Comparison of ENCODE assay signal across 10 cellular contexts in genomic region chr7:73861305-73861704, GRCh38. TPM values are rescaled to one million over a fixed set of nuclear protein-coding genes. Genes with fewer than 3 reads are reported as not detected.
"Had no signal": no experiment of that assay in that cellular context is flagged by ENCODE, and none has a peak within 500 bp of the region (broad histone marks: within the 10 kb centered on the region; RNA-seq: fewer than 3 reads in every experiment).

No MANE protein-coding gene starts in this region.

- H3K9ac ChIP-seq: KMS-11 had no signal

- H3K4me3 ChIP-seq: K562 had no signal

- FAIRE-seq: HepG2, HTR-8/SVneo, K562 had no signal

- ATAC-seq: HepG2, K562 had no signal

- H3K4me2 ChIP-seq: KMS-11 had no signal

- H3K27ac ChIP-seq: HL-60, KMS-11 had no signal

- DNase-seq: IMR-90, KBM-7, KG1 had no signal

RNA-seq across cellular contexts. Expression of gene TMEM270, which starts 0.3 kb away (rescaled TPM):
- total RNA-seq: HepG2, HT-29, IMR-90, K562 had no signal
- polyA plus RNA-seq: HepG2, IgD-negative memory B cell, K562 had no signal

RNA-seq across cellular contexts. Expression of gene METTL27, which starts 19.0 kb away (rescaled TPM):
- polyA plus RNA-seq: IgD-negative memory B cell had no signal

RNA-seq across cellular contexts. Expression of gene CLDN4, which starts 30.5 kb away (rescaled TPM):
- polyA plus RNA-seq: IgD-negative memory B cell had no signal
